ENCODE assay signal across 12 cellular contexts in genomic region chr13:19713186-19713965, GRCh38.
A peak's percentile ranks its signal among the peaks of the same experiment; 100 is the strongest.
DNase-seq lines count a peak whose midpoint lies in the region; ATAC-seq and TF ChIP-seq lines count a peak whose summit lies in the region.
"Had no signal": no experiment of that assay in that cellular context is flagged by ENCODE, and none has a peak within 500 bp of the region (broad histone marks: within the 10 kb centered on the region; RNA-seq: fewer than 3 reads in every experiment).

No MANE protein-coding gene starts in this region.

- H3K9me2 ChIP-seq in OCI-LY7 (ENCODE audit: insufficient read depth, low read length): no peaks in the 10 kb centered on the region

- H2AFZ ChIP-seq in OCI-LY7 (ENCODE audit: low read length): no peak overlapping the region

- no peak overlapping the region for H3K4me2 ChIP-seq in OCI-LY7 (ENCODE audit: low read length)

- POLR2A ChIA-PET in OCI-LY7 (lab: Charles Lee): no interaction called here

- H3K4me1 ChIP-seq in OCI-LY7 (ENCODE audit: insufficient read depth, low read length, poor library complexity, severe bottlenecking): no peaks in the 10 kb centered on the region

- CTCF ChIA-PET in OCI-LY7 (lab: Charles Lee; ENCODE audit: unreplicated experiment): no interaction called here

- H3K36me3 Mint-ChIP-seq in effector memory CD8-positive, alpha-beta T cell (ENCODE audit: insufficient read depth): peaks cover 37% of the 10 kb centered on the region

- no peaks in the 10 kb centered on the region for H3K9me3 ChIP-seq in OCI-LY7 (ENCODE audit: low read length)

- H3K9me3 Mint-ChIP-seq in effector memory CD8-positive, alpha-beta T cell: no peaks in the 10 kb centered on the region
- H3K9me3 Mint-ChIP-seq: nephron had no signal

- H3K27ac Mint-ChIP-seq in effector memory CD8-positive, alpha-beta T cell: no peak overlapping the region
- H3K27ac Mint-ChIP-seq: nephron had no signal

- peaks cover 4 to 15% of the 10 kb centered on the region in 2 donors for H3K4me1 Mint-ChIP-seq in effector memory CD8-positive, alpha-beta T cell (ENCODE audit: low read depth in 2 of 2)
- H3K4me1 Mint-ChIP-seq: nephron had no signal

- H4K20me1 ChIP-seq in OCI-LY7 (ENCODE audit: insufficient read depth, low read length): peaks cover 6% of the 10 kb centered on the region; the same call in 1 of the 2 replicates

- intact Hi-C loops in OCI-LY7 (cut with micrococcal nuclease; ENCODE audit: unreplicated experiment): no loop called here

- H3K27ac ChIP-seq in substantia nigra (ENCODE audit: low read depth, low read length, poor library complexity, severe bottlenecking): no peak overlapping the region
- no peak overlapping the region for H3K27ac ChIP-seq in OCI-LY7 (ENCODE audit: low read depth, low read length, poor library complexity, severe bottlenecking)
- H3K27ac ChIP-seq: HL-60 had no signal

- DNase-seq in EL (peak; percentile 79), HT1080 (ENCODE audit: low read depth) (peak; percentile 81), amniotic epithelial cell (ENCODE audit: low read depth) (peak; percentile 82), left lobe of liver (ENCODE audit: low spot score) (no peak), substantia nigra (lab: John Stamatoyannopoulos, UW) (no peak), OCI-LY7 (ENCODE audit: low spot score) (no peak)
- no peak for DNase-seq in effector memory CD8-positive, alpha-beta T cell
- DNase-seq: NCI-H1930, Right ventricle myocardium superior had no signal

- ATAC-seq in left lobe of liver (peak; percentile 18), HG02623 (IDR thresholded peaks at IDR 0.05; ENCODE audit: unreplicated experiment) (no peak)
- no peak for ATAC-seq in effector memory CD8-positive, alpha-beta T cell (replicated peaks)

- H3K4me3 Mint-ChIP-seq in effector memory CD8-positive, alpha-beta T cell: no peak overlapping the region
- H3K4me3 Mint-ChIP-seq: nephron had no signal

- H3K79me2 ChIP-seq in OCI-LY7 (ENCODE audit: insufficient read depth, low read depth, low read length): no peaks in the 10 kb centered on the region; the same call in 1 of the 2 replicates

- H3K36me3 ChIP-seq in OCI-LY7 (ENCODE audit: insufficient read depth, low read length): peaks cover 51% of the 10 kb centered on the region

- no peak for TF ChIP-seq CTCF in OCI-LY7 (conservative IDR thresholded peaks at IDR 0.05; ENCODE audit: low read length)

- no TSS peak for BruUV-seq in OCI-LY7 (replicated peaks; lab: Mats Ljungman, UMichigan)

- H3K4me3 ChIP-seq in OCI-LY7 (ENCODE audit: low read depth, low read length, poor library complexity, severe bottlenecking): no peak overlapping the region

- H3K27me3 Mint-ChIP-seq in effector memory CD8-positive, alpha-beta T cell: no peaks in the 10 kb centered on the region

Comparison
In these comparisons a context has a peak if more than half of its experiments do, and no peak if none do; other contexts are left out.
1. DNase-seq: peak in EL (single experiment), HT1080 (single experiment) and amniotic epithelial cell (single experiment); none in left lobe of liver (single experiment), effector memory CD8-positive, alpha-beta T cell (0 of 3), substantia nigra (0 of 49) and OCI-LY7 (single experiment).